In the genomic region with DNA sequence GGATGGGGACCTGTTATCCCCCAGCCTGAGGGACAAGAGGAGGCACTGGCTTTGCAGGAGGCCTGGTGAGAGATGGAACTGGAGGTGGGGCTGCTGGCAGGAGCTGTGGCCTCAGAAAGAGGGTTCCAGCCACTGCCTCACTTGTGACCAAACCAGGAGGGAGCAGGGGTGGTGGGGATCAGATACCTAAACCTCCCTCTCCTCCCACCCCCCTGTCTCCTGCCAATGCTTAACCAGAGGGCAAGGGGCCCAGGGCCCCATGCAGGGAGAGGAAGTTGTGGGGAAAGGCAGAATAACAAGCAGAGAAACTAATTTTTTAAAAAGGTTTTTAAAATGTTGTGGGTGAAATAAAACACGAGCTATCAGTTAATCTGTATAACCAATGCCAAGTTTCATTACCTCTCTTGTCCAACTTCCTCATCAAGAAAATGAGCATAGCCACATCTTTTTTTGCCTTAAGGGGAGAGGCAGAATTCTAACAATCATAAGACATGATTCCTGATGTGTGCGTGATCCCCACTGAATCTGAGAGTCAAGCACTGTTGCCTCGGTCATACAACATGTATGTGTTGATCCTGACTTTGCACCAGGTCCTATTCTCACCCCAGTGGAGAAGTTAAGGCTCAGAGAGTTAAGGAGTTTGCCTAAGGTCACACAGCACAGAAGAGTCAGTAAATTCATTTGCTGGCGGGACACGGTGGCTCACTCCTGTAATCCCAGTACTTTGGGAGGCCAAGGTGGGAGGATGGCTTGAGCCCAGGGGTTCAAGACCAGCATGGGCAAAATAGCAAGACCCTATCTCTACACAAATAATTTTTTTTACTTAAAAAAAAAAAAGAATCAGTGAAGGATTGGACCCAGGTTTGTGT, we compare ENCODE assay signal across 13 cellular contexts. TPM values are rescaled to one million over a fixed set of nuclear protein-coding genes. Genes with fewer than 3 reads are reported as not detected.
DNase-seq lines count a peak whose midpoint lies in the region; ATAC-seq, FAIRE-seq and TF ChIP-seq lines count a peak whose summit lies in the region.
"Had no signal": no experiment of that assay in that cellular context is flagged by ENCODE, and none has a peak within 500 bp of the region (broad histone marks: within the 10 kb centered on the region; RNA-seq: fewer than 3 reads in every experiment).

No MANE protein-coding gene starts in this region.

- H3K4me1 ChIP-seq in effector memory CD4-positive, alpha-beta T cell (ENCODE audit: control insufficient read depth, insufficient read depth, low read length, poor library complexity, severe bottlenecking): peaks cover 25% of the 10 kb centered on the region
- H3K4me1 ChIP-seq in stomach: peaks cover 0 to 17% (median 3%) of the 10 kb centered on the region in 4 donors
- H3K4me1 ChIP-seq in HepG2 (ENCODE audit: insufficient read depth, low read length): no peaks in the 10 kb centered on the region
- H3K4me1 ChIP-seq: body of pancreas had no signal

- H3K9me3 Mint-ChIP-seq in activated naive CD4-positive, alpha-beta T cell treated with anti-CD3 and anti-CD28 coated beads for 36 hours: peaks cover 35% of the 10 kb centered on the region
- H3K9me3 Mint-ChIP-seq in stimulated activated memory B cell treated with anti-CD40 and anti-IgM and Interleukin-4, amounts not matched to agents 10 μg/mL and 1 μg/mL and 100 μg/mL, for 72 hours: peaks cover 9% of the 10 kb centered on the region

- no peak for TF ChIP-seq RAD21 in HepG2 (CRISPR knock-in tag; IDR thresholded peaks at IDR 0.05)

- H3K36me3 ChIP-seq in effector memory CD4-positive, alpha-beta T cell (ENCODE audit: control insufficient read depth, insufficient read depth, low read length): peaks cover 73% of the 10 kb centered on the region
- peaks cover 25 to 67% (median 59%) of the 10 kb centered on the region in 4 donors for H3K36me3 ChIP-seq in stomach
- no peaks in the 10 kb centered on the region for H3K36me3 ChIP-seq in HepG2 (replicated peaks in 1 of 2; ENCODE audit: control insufficient read depth in 1 of 2, insufficient read depth in 2 of 2, low read length in 2 of 2)

- POLR2A ChIA-PET in RWPE1 (lab: Yijun Ruan, JAX; ENCODE audit: low non-redundant PET) (no interaction called here), HepG2 (lab: Yijun Ruan, JAX) (no interaction called here)

- no TSS peak for BruUV-seq in HepG2 (replicated peaks; lab: Mats Ljungman, UMichigan)

- H3K27ac ChIP-seq in RWPE1 (peak overlapping the region; percentile 40), stomach (peak overlapping the region in 1 of 5 donors; percentile 27), HepG2 (ENCODE audit: extremely low read length, insufficient read depth, low read length) (no peak overlapping the region)
- peak overlapping the region; percentile 29 for H3K27ac ChIP-seq in effector memory CD4-positive, alpha-beta T cell (ENCODE audit: insufficient read depth, low read length, poor library complexity, severe bottlenecking)
- H3K27ac ChIP-seq: body of pancreas had no signal

- DNase-seq in activated naive CD4-positive, alpha-beta T cell treated with anti-CD3 and anti-CD28 coated beads for 36 hours: no peak
- no peak for DNase-seq in activated naive CD4-positive, alpha-beta T cell (lab: John Stamatoyannopoulos, UW)
- DNase-seq in RWPE1 (ENCODE audit: low spot score): no peak
- DNase-seq in effector memory CD4-positive, alpha-beta T cell: no peak
- DNase-seq in stomach: no peak
- no peak for DNase-seq in HepG2 (ENCODE audit: low spot score)
- DNase-seq: body of pancreas, H7, NCI-H146, nucleus accumbens had no signal

- peaks cover 10% of the 10 kb centered on the region for H3K9me3 ChIP-seq in effector memory CD4-positive, alpha-beta T cell (ENCODE audit: control insufficient read depth, low read length)
- H3K9me3 ChIP-seq in stomach: peaks cover 14 to 44% (median 31%) of the 10 kb centered on the region in 4 donors
- peaks cover 20% of the 10 kb centered on the region; the same call in 1 of the 2 replicates for H3K9me3 ChIP-seq in HepG2 (ENCODE audit: low read length)

- TF ChIP-seq CTCF in RWPE1 (conservative IDR thresholded peaks at IDR 0.05; ENCODE audit: low read depth) (no peak), stomach (IDR thresholded peaks at IDR 0.05) (no peak), HepG2 (CRISPR knock-in tag; IDR thresholded peaks at IDR 0.05) (no peak)

- no peak overlapping the region for H2AFZ ChIP-seq in HepG2 (ENCODE audit: low read length)

- no peaks in the 10 kb centered on the region for H3K79me2 ChIP-seq in HepG2 (ENCODE audit: insufficient read depth, low read length)

- intact Hi-C loops in activated naive CD4-positive, alpha-beta T cell treated with anti-CD3 and anti-CD28 coated beads for 36 hours (cut with micrococcal nuclease): no loop called here
- intact Hi-C loops in stomach (cut with DNase I; ENCODE audit: low total_unique reads): no loop called here
- intact Hi-C loops in HepG2 (cut with micrococcal nuclease; ENCODE audit: unreplicated experiment): no loop called here

- H3K4me1 Mint-ChIP-seq in activated naive CD4-positive, alpha-beta T cell treated with anti-CD3 and anti-CD28 coated beads for 36 hours (ENCODE audit: low read depth): peaks cover 49% of the 10 kb centered on the region
- H3K4me1 Mint-ChIP-seq in stimulated activated memory B cell treated with anti-CD40 and anti-IgM and Interleukin-4, amounts not matched to agents 10 μg/mL and 1 μg/mL and 100 μg/mL, for 72 hours: peaks cover 48% of the 10 kb centered on the region

- no peak for TF ChIP-seq POLR2A in stomach (IDR thresholded peaks at IDR 0.05)
- TF ChIP-seq POLR2A in HepG2 (IDR thresholded peaks at IDR 0.05; ENCODE audit: insufficient read depth in 1 of 2, low read depth in 2 of 2, low read length in 2 of 2): no peak

- no peak overlapping the region for H3K4me3 Mint-ChIP-seq in activated naive CD4-positive, alpha-beta T cell treated with anti-CD3 and anti-CD28 coated beads for 36 hours
- peak overlapping the region; percentile 14 for H3K4me3 Mint-ChIP-seq in stimulated activated memory B cell treated with anti-CD40 and anti-IgM and Interleukin-4, amounts not matched to agents 10 μg/mL and 1 μg/mL and 100 μg/mL, for 72 hours

- H3K4me3 ChIP-seq in effector memory CD4-positive, alpha-beta T cell (ENCODE audit: insufficient read depth, low read depth, low read length, poor library complexity, severe bottlenecking): no peak overlapping the region
- H3K4me3 ChIP-seq in stomach (no peak overlapping the region), HepG2 (replicated peaks in 1 of 3; ENCODE audit: insufficient read depth in 1 of 3, low read depth in 2 of 3, low read length in 3 of 3) (no peak overlapping the region)
- H3K4me3 ChIP-seq: body of pancreas had no signal

- no peak for FAIRE-seq in HepG2 (lab: Jason Lieb, UNC)

- H3K36me3 Mint-ChIP-seq in activated naive CD4-positive, alpha-beta T cell treated with anti-CD3 and anti-CD28 coated beads for 36 hours (ENCODE audit: low read depth): peaks cover 75% of the 10 kb centered on the region
- peaks cover 74% of the 10 kb centered on the region for H3K36me3 Mint-ChIP-seq in stimulated activated memory B cell treated with anti-CD40 and anti-IgM and Interleukin-4, amounts not matched to agents 10 μg/mL and 1 μg/mL and 100 μg/mL, for 72 hours

- in situ Hi-C loops in HepG2 (cut with HindIII; ENCODE audit: extremely low pct_ligation_motif_present, low pct_unique_long_range_greater_than_20kb): no loop called here

- no peak overlapping the region for H3K4me2 ChIP-seq in HepG2 (ENCODE audit: low read depth, low read length)

- no peaks in the 10 kb centered on the region for H3K27me3 ChIP-seq in effector memory CD4-positive, alpha-beta T cell (replicated peaks; ENCODE audit: control insufficient read depth, insufficient read depth, low read length, poor library complexity, severe bottlenecking)
- H3K27me3 ChIP-seq in stomach: no peaks in the 10 kb centered on the region
- H3K27me3 ChIP-seq in HepG2 (ENCODE audit: control insufficient read depth in 1 of 2, insufficient read depth in 2 of 2, low read length in 2 of 2): no peaks in the 10 kb centered on the region; a peak in 1 of 5 replicates
- H3K27me3 ChIP-seq: body of pancreas had no signal

- H3K9ac ChIP-seq in HepG2 (ENCODE audit: insufficient read depth, low read depth, low read length): no peak overlapping the region

- H3K27ac Mint-ChIP-seq in activated naive CD4-positive, alpha-beta T cell treated with anti-CD3 and anti-CD28 coated beads for 36 hours: peak overlapping the region; percentile 80
- peak overlapping the region; percentile 91 for H3K27ac Mint-ChIP-seq in stimulated activated memory B cell treated with anti-CD40 and anti-IgM and Interleukin-4, amounts not matched to agents 10 μg/mL and 1 μg/mL and 100 μg/mL, for 72 hours

- H3K27me3 Mint-ChIP-seq in activated naive CD4-positive, alpha-beta T cell treated with anti-CD3 and anti-CD28 coated beads for 36 hours (ENCODE audit: low read depth): no peaks in the 10 kb centered on the region
- no peaks in the 10 kb centered on the region for H3K27me3 Mint-ChIP-seq in stimulated activated memory B cell treated with anti-CD40 and anti-IgM and Interleukin-4, amounts not matched to agents 10 μg/mL and 1 μg/mL and 100 μg/mL, for 72 hours

- peak; percentile 73 for ATAC-seq in stimulated activated memory B cell treated with anti-CD40 and anti-IgM and Interleukin-4, amounts not matched to agents 10 μg/mL and 1 μg/mL and 100 μg/mL, for 72 hours
- ATAC-seq in HepG2 (no peak), GM19455 (IDR thresholded peaks at IDR 0.05; ENCODE audit: unreplicated experiment) (no peak)
- ATAC-seq: body of pancreas had no signal

- TF ChIP-seq EP300 in stomach (IDR thresholded peaks at IDR 0.05): no peak
- TF ChIP-seq EP300 in HepG2 (IDR thresholded peaks at IDR 0.05; ENCODE audit: low read depth in 2 of 2, low read length in 2 of 2): no peak
- TF ChIP-seq EP300 in HepG2 (CRISPR knock-in tag; IDR thresholded peaks at IDR 0.05; ENCODE audit: borderline replicate concordance): no peak

- no peaks in the 10 kb centered on the region for H4K20me1 ChIP-seq in HepG2 (ENCODE audit: insufficient read depth, low read length)

- CTCF ChIA-PET in activated naive CD4-positive, alpha-beta T cell treated with anti-CD3 and anti-CD28 coated beads for 36 hours (lab: Charles Lee): interaction anchor here (0.6 to 1.4 kb wide), 3 partner anchors 15 to 494 kb away, joined by 3 to 5 read pairs (median 3); a partner anchor contains a TSS
- CTCF ChIA-PET in RWPE1 (lab: Yijun Ruan, JAX) (no interaction called here), HepG2 (lab: Yijun Ruan, JAX; ENCODE audit: low intra/inter-chr PET ratio, low total read pairs) (no interaction called here)

- 79 to 86% (median 82%) methylated on average over 5 of the region's 5 CpGs for WGBS in stomach, 5 donors
- 15% methylated on average over 5 of the region's 5 CpGs for WGBS in HepG2 (ENCODE audit: low lambda C conversion rate)

RNA-seq across cellular contexts. Expression of a gene that starts 12.9 kb away (rescaled TPM):
- total RNA-seq in activated naive CD4-positive, alpha-beta T cell treated with anti-CD3 and anti-CD28 coated beads for 36 hours: 100 to 1,000 TPM; 289 to 294 TPM
- total RNA-seq in stomach (100 to 1,000 TPM in 1 of 5 donors, 10 to 100 TPM in 4; 10.3 to 118 (median 19.2) TPM), HepG2 (2016; rRNA removed; fragmentation: Illumina TruSeq; extraction: Trizol) (not detected in 2 replicates)
- polyA plus RNA-seq in stomach (10 to 100 TPM; 37.9 to 81.1 (median 55.0) TPM), HepG2 (2011; rRNA removed) (0.65 and 0.91 TPM in 2 replicates)
- not detected in 2 replicates for total RNA-seq in HepG2 (2016; cell fraction: cytosol; rRNA removed; fragmentation: Illumina TruSeq; extraction: Trizol; ENCODE audit: low read depth)
- total RNA-seq in HepG2 (2016; cell fraction: insoluble cytoplasmic fraction; rRNA removed; fragmentation: Illumina TruSeq; extraction: Trizol): not detected in 2 replicates
- not detected in 2 replicates for total RNA-seq in HepG2 (2016; cell fraction: membrane; rRNA removed; fragmentation: Illumina TruSeq; extraction: Trizol)
- total RNA-seq in HepG2 (2016; cell fraction: nucleus; rRNA removed; fragmentation: Illumina TruSeq; extraction: Trizol): not detected in 2 replicates
- 1.2 TPM in 2 replicates for polyA plus RNA-seq in HepG2 (2011; cell fraction: cytosol; rRNA removed)
- polyA plus RNA-seq in HepG2 (2011; cell fraction: nucleus; rRNA removed): 0.64 and 1.2 TPM in 2 replicates
- 1.1 and 2.2 TPM in 2 replicates for polyA plus RNA-seq in HepG2 (2012)
- polyA plus RNA-seq in HepG2 (2016; cell fraction: cytosol; fragmentation: Illumina TruSeq; extraction: Trizol; ENCODE audit: low read depth): 0.53 and 0.72 TPM in 2 replicates
- 0.29 TPM in 1 of 2 replicates, not detected in the other for polyA plus RNA-seq in HepG2 (2016; cell fraction: insoluble cytoplasmic fraction; fragmentation: Illumina TruSeq; extraction: Trizol; ENCODE audit: low read depth)
- polyA plus RNA-seq in HepG2 (2016; cell fraction: membrane; fragmentation: Illumina TruSeq; extraction: Trizol; ENCODE audit: low read depth): 0.47 TPM in 1 of 2 replicates, not detected in the other
- 0.89 TPM in 1 of 2 replicates, not detected in the other for polyA plus RNA-seq in HepG2 (2016; cell fraction: nucleus; fragmentation: Illumina TruSeq; extraction: Trizol; ENCODE audit: insufficient read depth, low read depth)
- polyA minus RNA-seq in HepG2 (2011; rRNA and poly(A)+ RNA removed; ENCODE audit: low replicate concordance): 0.60 and 172 TPM in 2 replicates
- polyA minus RNA-seq in HepG2 (2011; cell fraction: cytosol; rRNA and poly(A)+ RNA removed): not detected in 2 replicates
- polyA minus RNA-seq in HepG2 (2011; cell fraction: nucleus; rRNA and poly(A)+ RNA removed): not detected in 2 replicates

RNA-seq across cellular contexts. Expression of a gene that starts 24.4 kb away (rescaled TPM):
- 1 to 10 TPM in 1 of 2 experiments, under 1 TPM in 1; 0.54 to 1.2 TPM for total RNA-seq in activated naive CD4-positive, alpha-beta T cell treated with anti-CD3 and anti-CD28 coated beads for 36 hours
- total RNA-seq in stomach (1 to 10 TPM in 1 of 5 donors, not detected in 4; 2.6 TPM), HepG2 (2016; rRNA removed; fragmentation: Illumina TruSeq; extraction: Trizol) (not detected in 2 replicates)
- polyA plus RNA-seq in stomach (under 1 TPM in 1 of 3 donors, not detected in 2; 0.55 TPM), HepG2 (2011; rRNA removed) (0.17 and 0.55 TPM in 2 replicates)
- total RNA-seq in HepG2 (2016; cell fraction: cytosol; rRNA removed; fragmentation: Illumina TruSeq; extraction: Trizol; ENCODE audit: low read depth): not detected in 2 replicates
- total RNA-seq in HepG2 (2016; cell fraction: insoluble cytoplasmic fraction; rRNA removed; fragmentation: Illumina TruSeq; extraction: Trizol): not detected in 2 replicates
- not detected in 2 replicates for total RNA-seq in HepG2 (2016; cell fraction: membrane; rRNA removed; fragmentation: Illumina TruSeq; extraction: Trizol)
- not detected in 2 replicates for total RNA-seq in HepG2 (2016; cell fraction: nucleus; rRNA removed; fragmentation: Illumina TruSeq; extraction: Trizol)
- polyA plus RNA-seq in HepG2 (2011; cell fraction: cytosol; rRNA removed): not detected in 2 replicates
- polyA plus RNA-seq in HepG2 (2011; cell fraction: nucleus; rRNA removed): 2.3 and 3.0 TPM in 2 replicates
- 0.40 and 0.55 TPM in 2 replicates for polyA plus RNA-seq in HepG2 (2012)
- polyA plus RNA-seq in HepG2 (2016; cell fraction: cytosol; fragmentation: Illumina TruSeq; extraction: Trizol; ENCODE audit: low read depth): not detected in 2 replicates
- polyA plus RNA-seq in HepG2 (2016; cell fraction: insoluble cytoplasmic fraction; fragmentation: Illumina TruSeq; extraction: Trizol; ENCODE audit: low read depth): not detected in 2 replicates
- polyA plus RNA-seq in HepG2 (2016; cell fraction: membrane; fragmentation: Illumina TruSeq; extraction: Trizol; ENCODE audit: low read depth): not detected in 2 replicates
- not detected in 2 replicates for polyA plus RNA-seq in HepG2 (2016; cell fraction: nucleus; fragmentation: Illumina TruSeq; extraction: Trizol; ENCODE audit: insufficient read depth, low read depth)
- polyA minus RNA-seq in HepG2 (2011; rRNA and poly(A)+ RNA removed; ENCODE audit: low replicate concordance): 1.1 TPM in 1 of 2 replicates, not detected in the other
- not detected in 2 replicates for polyA minus RNA-seq in HepG2 (2011; cell fraction: cytosol; rRNA and poly(A)+ RNA removed)
- polyA minus RNA-seq in HepG2 (2011; cell fraction: nucleus; rRNA and poly(A)+ RNA removed): not detected in 2 replicates
- total RNA-seq: kidney epithelial cell had no signal

RNA-seq across cellular contexts. Expression of a gene that starts 28.9 kb away (rescaled TPM):
- total RNA-seq in activated naive CD4-positive, alpha-beta T cell treated with anti-CD3 and anti-CD28 coated beads for 36 hours: 1 to 10 TPM; 3.3 to 3.4 TPM
- 100 to 1,000 TPM in 1 of 5 donors, 10 to 100 TPM in 2, 1 to 10 TPM in 1, not detected in 1; 7.5 to 193 (median 14.8) TPM for total RNA-seq in stomach
- polyA plus RNA-seq in stomach: 10 to 100 TPM; 24.0 to 67.4 (median 60.3) TPM
- not detected in 2 replicates for total RNA-seq in HepG2 (2016; rRNA removed; fragmentation: Illumina TruSeq; extraction: Trizol)
- 0.81 TPM in 1 of 2 replicates, not detected in the other for total RNA-seq in HepG2 (2016; cell fraction: cytosol; rRNA removed; fragmentation: Illumina TruSeq; extraction: Trizol; ENCODE audit: low read depth)
- not detected in 2 replicates for total RNA-seq in HepG2 (2016; cell fraction: insoluble cytoplasmic fraction; rRNA removed; fragmentation: Illumina TruSeq; extraction: Trizol)
- total RNA-seq in HepG2 (2016; cell fraction: membrane; rRNA removed; fragmentation: Illumina TruSeq; extraction: Trizol): 0.83 and 1.4 TPM in 2 replicates
- not detected in 2 replicates for total RNA-seq in HepG2 (2016; cell fraction: nucleus; rRNA removed; fragmentation: Illumina TruSeq; extraction: Trizol)
- polyA plus RNA-seq in HepG2 (2011; rRNA removed): 27.0 and 31.2 TPM in 2 replicates
- 20.2 and 28.4 TPM in 2 replicates for polyA plus RNA-seq in HepG2 (2011; cell fraction: cytosol; rRNA removed)
- polyA plus RNA-seq in HepG2 (2011; cell fraction: nucleus; rRNA removed): 60.9 and 88.5 TPM in 2 replicates
- 49.0 and 114 TPM in 2 replicates for polyA plus RNA-seq in HepG2 (2012)
- polyA plus RNA-seq in HepG2 (2016; cell fraction: cytosol; fragmentation: Illumina TruSeq; extraction: Trizol; ENCODE audit: low read depth): 1.3 and 2.3 TPM in 2 replicates
- polyA plus RNA-seq in HepG2 (2016; cell fraction: insoluble cytoplasmic fraction; fragmentation: Illumina TruSeq; extraction: Trizol; ENCODE audit: low read depth): 1.1 and 1.5 TPM in 2 replicates
- 0.93 and 1.2 TPM in 2 replicates for polyA plus RNA-seq in HepG2 (2016; cell fraction: membrane; fragmentation: Illumina TruSeq; extraction: Trizol; ENCODE audit: low read depth)
- 1.4 and 1.7 TPM in 2 replicates for polyA plus RNA-seq in HepG2 (2016; cell fraction: nucleus; fragmentation: Illumina TruSeq; extraction: Trizol; ENCODE audit: insufficient read depth, low read depth)
- polyA minus RNA-seq in HepG2 (2011; rRNA and poly(A)+ RNA removed; ENCODE audit: low replicate concordance): 11.9 TPM in 1 of 2 replicates, not detected in the other
- 7.0 and 12.8 TPM in 2 replicates for polyA minus RNA-seq in HepG2 (2011; cell fraction: cytosol; rRNA and poly(A)+ RNA removed)
- 2.5 and 4.8 TPM in 2 replicates for polyA minus RNA-seq in HepG2 (2011; cell fraction: nucleus; rRNA and poly(A)+ RNA removed)
- total RNA-seq: kidney epithelial cell had no signal

RNA-seq across cellular contexts. Expression of a gene that starts 32.6 kb away (rescaled TPM):
- total RNA-seq in activated naive CD4-positive, alpha-beta T cell treated with anti-CD3 and anti-CD28 coated beads for 36 hours: 1 to 10 TPM; 1.1 to 1.7 TPM
- total RNA-seq in stomach: 10 to 100 TPM in 3 of 5 donors, 1 to 10 TPM in 2; 3.1 to 40.0 (median 16.3) TPM
- polyA plus RNA-seq in stomach: 10 to 100 TPM in 2 of 3 donors, 1 to 10 TPM in 1; 4.4 to 18.6 (median 10.4) TPM
- total RNA-seq in HepG2 (2016; rRNA removed; fragmentation: Illumina TruSeq; extraction: Trizol): not detected in 2 replicates
- total RNA-seq in HepG2 (2016; cell fraction: cytosol; rRNA removed; fragmentation: Illumina TruSeq; extraction: Trizol; ENCODE audit: low read depth): not detected in 2 replicates
- not detected in 2 replicates for total RNA-seq in HepG2 (2016; cell fraction: insoluble cytoplasmic fraction; rRNA removed; fragmentation: Illumina TruSeq; extraction: Trizol)
- total RNA-seq in HepG2 (2016; cell fraction: membrane; rRNA removed; fragmentation: Illumina TruSeq; extraction: Trizol): not detected in 2 replicates
- not detected in 2 replicates for total RNA-seq in HepG2 (2016; cell fraction: nucleus; rRNA removed; fragmentation: Illumina TruSeq; extraction: Trizol)
- 2.8 and 4.2 TPM in 2 replicates for polyA plus RNA-seq in HepG2 (2011; rRNA removed)
- 1.2 and 2.3 TPM in 2 replicates for polyA plus RNA-seq in HepG2 (2011; cell fraction: cytosol; rRNA removed)
- 19.3 and 20.3 TPM in 2 replicates for polyA plus RNA-seq in HepG2 (2011; cell fraction: nucleus; rRNA removed)
- 2.5 and 5.6 TPM in 2 replicates for polyA plus RNA-seq in HepG2 (2012)
- polyA plus RNA-seq in HepG2 (2016; cell fraction: cytosol; fragmentation: Illumina TruSeq; extraction: Trizol; ENCODE audit: low read depth): not detected in 2 replicates
- not detected in 2 replicates for polyA plus RNA-seq in HepG2 (2016; cell fraction: insoluble cytoplasmic fraction; fragmentation: Illumina TruSeq; extraction: Trizol; ENCODE audit: low read depth)
- not detected in 2 replicates for polyA plus RNA-seq in HepG2 (2016; cell fraction: membrane; fragmentation: Illumina TruSeq; extraction: Trizol; ENCODE audit: low read depth)
- polyA plus RNA-seq in HepG2 (2016; cell fraction: nucleus; fragmentation: Illumina TruSeq; extraction: Trizol; ENCODE audit: insufficient read depth, low read depth): not detected in 2 replicates
- polyA minus RNA-seq in HepG2 (2011; rRNA and poly(A)+ RNA removed; ENCODE audit: low replicate concordance): 0.16 and 2.2 TPM in 2 replicates
- 0.59 and 0.88 TPM in 2 replicates for polyA minus RNA-seq in HepG2 (2011; cell fraction: cytosol; rRNA and poly(A)+ RNA removed)
- polyA minus RNA-seq in HepG2 (2011; cell fraction: nucleus; rRNA and poly(A)+ RNA removed): 0.39 and 1.5 TPM in 2 replicates
- total RNA-seq: kidney epithelial cell had no signal

RNA-seq across cellular contexts. Expression of a gene that starts 51.9 kb away (rescaled TPM):
- total RNA-seq in activated naive CD4-positive, alpha-beta T cell treated with anti-CD3 and anti-CD28 coated beads for 36 hours: not detected
- 100 to 1,000 TPM in 4 of 5 donors, 10 to 100 TPM in 1; 84.8 to 704 (median 191) TPM for total RNA-seq in stomach
- 100 to 1,000 TPM; 442 to 800 (median 537) TPM for polyA plus RNA-seq in stomach
- not detected in 2 replicates for total RNA-seq in HepG2 (2016; rRNA removed; fragmentation: Illumina TruSeq; extraction: Trizol)
- not detected in 2 replicates for total RNA-seq in HepG2 (2016; cell fraction: cytosol; rRNA removed; fragmentation: Illumina TruSeq; extraction: Trizol; ENCODE audit: low read depth)
- total RNA-seq in HepG2 (2016; cell fraction: insoluble cytoplasmic fraction; rRNA removed; fragmentation: Illumina TruSeq; extraction: Trizol): not detected in 2 replicates
- not detected in 2 replicates for total RNA-seq in HepG2 (2016; cell fraction: membrane; rRNA removed; fragmentation: Illumina TruSeq; extraction: Trizol)
- not detected in 2 replicates for total RNA-seq in HepG2 (2016; cell fraction: nucleus; rRNA removed; fragmentation: Illumina TruSeq; extraction: Trizol)
- polyA plus RNA-seq in HepG2 (2011; rRNA removed): 4.9 and 5.5 TPM in 2 replicates
- 2.7 and 4.0 TPM in 2 replicates for polyA plus RNA-seq in HepG2 (2011; cell fraction: cytosol; rRNA removed)
- polyA plus RNA-seq in HepG2 (2011; cell fraction: nucleus; rRNA removed): 3.8 and 4.8 TPM in 2 replicates
- 3.1 and 5.9 TPM in 2 replicates for polyA plus RNA-seq in HepG2 (2012)
- not detected in 2 replicates for polyA plus RNA-seq in HepG2 (2016; cell fraction: cytosol; fragmentation: Illumina TruSeq; extraction: Trizol; ENCODE audit: low read depth)
- not detected in 2 replicates for polyA plus RNA-seq in HepG2 (2016; cell fraction: insoluble cytoplasmic fraction; fragmentation: Illumina TruSeq; extraction: Trizol; ENCODE audit: low read depth)
- polyA plus RNA-seq in HepG2 (2016; cell fraction: membrane; fragmentation: Illumina TruSeq; extraction: Trizol; ENCODE audit: low read depth): not detected in 2 replicates
- not detected in 2 replicates for polyA plus RNA-seq in HepG2 (2016; cell fraction: nucleus; fragmentation: Illumina TruSeq; extraction: Trizol; ENCODE audit: insufficient read depth, low read depth)
- 1.1 and 15.3 TPM in 2 replicates for polyA minus RNA-seq in HepG2 (2011; rRNA and poly(A)+ RNA removed; ENCODE audit: low replicate concordance)
- polyA minus RNA-seq in HepG2 (2011; cell fraction: cytosol; rRNA and poly(A)+ RNA removed): 0.99 TPM in 1 of 2 replicates, not detected in the other
- polyA minus RNA-seq in HepG2 (2011; cell fraction: nucleus; rRNA and poly(A)+ RNA removed): 2.6 TPM in 1 of 2 replicates, not detected in the other
- total RNA-seq: H7 had no signal

Comparison
In these comparisons a context has a peak if more than half of its experiments do, and no peak if none do; other contexts are left out.
1. RNA of a gene that starts 12.9 kb away (total RNA-seq): 289 to 294 TPM in activated naive CD4-positive, alpha-beta T cell treated with anti-CD3 and anti-CD28 coated beads for 36 hours and 10.3 to 118 TPM in stomach; not detected in HepG2; every median in the first group is over 4 times any median in the second.